1 cellular context compared by ENCODE assay signal in the genomic region with DNA sequence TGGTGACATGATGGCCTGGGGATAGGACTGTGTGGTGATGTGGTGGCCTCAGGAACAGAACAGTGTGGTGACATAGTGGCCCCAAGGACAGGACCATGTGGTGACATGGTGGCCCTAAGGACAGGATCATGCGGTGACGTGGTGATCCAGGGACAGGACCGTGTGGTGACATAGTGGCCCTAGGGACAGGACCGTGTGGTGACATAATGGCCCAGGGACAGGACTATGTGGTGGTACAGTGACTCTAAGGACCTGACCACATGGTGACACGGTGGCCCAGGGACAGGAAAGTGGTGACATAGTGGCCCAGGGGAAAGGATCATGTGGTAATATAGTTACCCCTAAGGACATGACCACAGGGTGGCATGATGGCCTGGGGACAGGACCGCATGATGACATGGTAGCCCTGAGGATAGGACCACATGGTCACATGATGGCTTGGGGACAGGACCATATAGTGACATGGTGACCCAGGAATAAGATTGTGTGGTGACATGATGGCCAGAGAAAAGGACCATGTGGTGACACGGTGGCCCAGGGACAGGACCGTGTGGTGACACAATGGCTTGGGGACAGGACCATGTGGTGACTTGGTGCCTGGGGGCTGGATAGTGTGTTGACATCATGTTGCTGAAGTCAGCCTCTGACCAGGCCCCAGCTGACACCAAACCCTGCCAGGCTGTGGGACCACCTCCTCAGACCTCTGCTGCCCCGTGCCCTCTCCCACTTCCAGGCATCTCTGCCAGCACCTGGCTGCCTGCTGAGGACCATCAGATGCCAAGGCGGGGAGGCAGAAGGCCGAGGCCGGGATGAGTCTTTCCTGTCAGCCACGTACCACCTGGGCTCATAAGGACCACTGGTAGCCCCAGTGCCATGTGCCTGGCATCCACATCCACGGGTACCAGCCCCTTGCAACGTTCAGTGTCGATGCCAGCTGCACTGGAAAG.
TF ChIP-seq lines count a peak whose summit lies in the region.

No MANE protein-coding gene starts in this region.

TF ChIP-seq in H1, 55 proteins besides CTCF, POLR2A, EP300 and RAD21:
- no peak for TF ChIP-seq CBX5 (IDR thresholded peaks at IDR 0.05; ENCODE audit: low read depth, low read length)
TF ChIP-seq in H1: peak in this region for 0.
